ENCODE assay signal across 1 cellular context in the genomic region with DNA sequence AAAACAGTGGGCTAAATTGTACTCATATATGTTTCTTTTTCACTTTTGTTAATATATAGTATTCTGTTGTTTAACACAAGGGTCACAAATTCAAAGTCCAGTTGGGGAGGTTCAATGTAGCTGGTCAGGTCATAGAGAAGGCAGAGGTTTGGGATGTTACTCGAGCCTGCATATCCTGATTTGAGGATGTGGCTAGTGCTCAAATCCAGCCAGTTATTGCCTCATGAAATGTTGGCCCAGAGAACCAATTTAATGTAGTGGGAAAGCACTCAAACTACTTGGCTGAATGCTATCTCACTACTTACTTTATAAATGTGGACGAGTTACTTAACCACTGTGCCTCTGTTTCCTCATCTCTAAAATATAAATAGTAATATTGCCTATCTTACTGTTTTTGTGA.
TF ChIP-seq lines count a peak whose summit lies in the region.

No MANE protein-coding gene starts in this region.

TF ChIP-seq in WTC11, 78 proteins besides CTCF, POLR2A, EP300 and RAD21 (continued from another document):
- TF ChIP-seq FOXP4 (CRISPR knock-in tag; IDR thresholded peaks at IDR 0.05) (no peak), SMAD3 (CRISPR knock-in tag; IDR thresholded peaks at IDR 0.05; ENCODE audit: borderline replicate concordance) (no peak), NR3C1 (CRISPR knock-in tag; conservative IDR thresholded peaks at IDR 0.05; ENCODE audit: low read depth) (no peak), MXD4 (CRISPR knock-in tag; IDR thresholded peaks at IDR 0.05; ENCODE audit: borderline replicate concordance) (no peak), TCF7 (CRISPR knock-in tag; IDR thresholded peaks at IDR 0.05; ENCODE audit: low read depth) (no peak), ZNF138 (CRISPR knock-in tag; conservative IDR thresholded peaks at IDR 0.05) (no peak), ZNF219 (CRISPR knock-in tag; IDR thresholded peaks at IDR 0.05; ENCODE audit: borderline replicate concordance) (no peak), TEAD4 (CRISPR knock-in tag; IDR thresholded peaks at IDR 0.05) (no peak)
- TF ChIP-seq, protein P1, sequence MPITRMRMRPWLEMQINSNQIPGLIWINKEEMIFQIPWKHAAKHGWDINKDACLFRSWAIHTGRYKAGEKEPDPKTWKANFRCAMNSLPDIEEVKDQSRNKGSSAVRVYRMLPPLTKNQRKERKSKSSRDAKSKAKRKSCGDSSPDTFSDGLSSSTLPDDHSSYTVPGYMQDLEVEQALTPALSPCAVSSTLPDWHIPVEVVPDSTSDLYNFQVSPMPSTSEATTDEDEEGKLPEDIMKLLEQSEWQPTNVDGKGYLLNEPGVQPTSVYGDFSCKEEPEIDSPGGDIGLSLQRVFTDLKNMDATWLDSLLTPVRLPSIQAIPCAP (CRISPR knock-in tag; IDR thresholded peaks at IDR 0.05) = no peak
- TF ChIP-seq, protein P2, sequence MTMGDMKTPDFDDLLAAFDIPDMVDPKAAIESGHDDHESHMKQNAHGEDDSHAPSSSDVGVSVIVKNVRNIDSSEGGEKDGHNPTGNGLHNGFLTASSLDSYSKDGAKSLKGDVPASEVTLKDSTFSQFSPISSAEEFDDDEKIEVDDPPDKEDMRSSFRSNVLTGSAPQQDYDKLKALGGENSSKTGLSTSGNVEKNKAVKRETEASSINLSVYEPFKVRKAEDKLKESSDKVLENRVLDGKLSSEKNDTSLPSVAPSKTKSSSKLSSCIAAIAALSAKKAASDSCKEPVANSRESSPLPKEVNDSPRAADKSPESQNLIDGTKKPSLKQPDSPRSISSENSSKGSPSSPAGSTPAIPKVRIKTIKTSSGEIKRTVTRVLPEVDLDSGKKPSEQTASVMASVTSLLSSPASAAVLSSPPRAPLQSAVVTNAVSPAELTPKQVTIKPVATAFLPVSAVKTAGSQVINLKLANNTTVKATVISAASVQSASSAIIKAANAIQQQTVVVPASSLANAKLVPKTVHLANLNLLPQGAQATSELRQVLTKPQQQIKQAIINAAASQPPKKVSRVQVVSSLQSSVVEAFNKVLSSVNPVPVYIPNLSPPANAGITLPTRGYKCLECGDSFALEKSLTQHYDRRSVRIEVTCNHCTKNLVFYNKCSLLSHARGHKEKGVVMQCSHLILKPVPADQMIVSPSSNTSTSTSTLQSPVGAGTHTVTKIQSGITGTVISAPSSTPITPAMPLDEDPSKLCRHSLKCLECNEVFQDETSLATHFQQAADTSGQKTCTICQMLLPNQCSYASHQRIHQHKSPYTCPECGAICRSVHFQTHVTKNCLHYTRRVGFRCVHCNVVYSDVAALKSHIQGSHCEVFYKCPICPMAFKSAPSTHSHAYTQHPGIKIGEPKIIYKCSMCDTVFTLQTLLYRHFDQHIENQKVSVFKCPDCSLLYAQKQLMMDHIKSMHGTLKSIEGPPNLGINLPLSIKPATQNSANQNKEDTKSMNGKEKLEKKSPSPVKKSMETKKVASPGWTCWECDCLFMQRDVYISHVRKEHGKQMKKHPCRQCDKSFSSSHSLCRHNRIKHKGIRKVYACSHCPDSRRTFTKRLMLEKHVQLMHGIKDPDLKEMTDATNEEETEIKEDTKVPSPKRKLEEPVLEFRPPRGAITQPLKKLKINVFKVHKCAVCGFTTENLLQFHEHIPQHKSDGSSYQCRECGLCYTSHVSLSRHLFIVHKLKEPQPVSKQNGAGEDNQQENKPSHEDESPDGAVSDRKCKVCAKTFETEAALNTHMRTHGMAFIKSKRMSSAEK (CRISPR knock-in tag; IDR thresholded peaks at IDR 0.05; ENCODE audit: borderline replicate concordance) = no peak
